ENCODE assay signal across 8 cellular contexts in genomic region chr18:13381907-13382682, GRCh38.
DNase-seq lines count a peak whose midpoint lies in the region; ATAC-seq and TF ChIP-seq lines count a peak whose summit lies in the region.

No MANE protein-coding gene starts in this region.

- WGBS in adipose tissue, 3 donors, result 17 to 34% (median 23%) methylated on average over 20 of the region's 20 CpGs
- WGBS in psoas muscle, 3 donors, result 25 to 33% (median 29%) methylated on average over 20 of the region's 20 CpGs

- H3K4me1 ChIP-seq in psoas muscle, result peaks cover 53% of the 10 kb centered on the region

- no peaks in the 10 kb centered on the region for H3K27me3 ChIP-seq in psoas muscle (ENCODE audit: insufficient read depth in 3 of 3, low read length in 2 of 3)

- no peak for DNase-seq in activated CD4-positive, CD25-positive, alpha-beta regulatory T cell treated with anti-CD3 and anti-CD28 coated beads, Interleukin-2, amount 50 U/mL, for 72 hours
- DNase-seq in MV-4-11 (lab: John Stamatoyannopoulos, UW), result peak; percentile 68
- DNase-seq in cardiac septum (ENCODE audit: low spot score), result peak; percentile 77
- DNase-seq in psoas muscle, result peak; percentile 68 to 79
- no peak for DNase-seq in NCI-H1436 (lab: John Stamatoyannopoulos, UW)

- H3K27ac ChIP-seq in adipose tissue (ENCODE audit: low read depth, low read length) (peak overlapping the region; percentile 80), psoas muscle (peak overlapping the region; percentile 70)

- ATAC-seq in activated CD4-positive, CD25-positive, alpha-beta regulatory T cell treated with anti-CD3 and anti-CD28 coated beads, Interleukin-2, amount 50 U/mL, for 24 hours, result peak; percentile 44 to 45
- ATAC-seq in psoas muscle (peak in 3 of 4 donors; percentile 38 to 69 (median 45)), HG03469 (IDR thresholded peaks at IDR 0.05; ENCODE audit: unreplicated experiment) (no peak)

- no peaks in the 10 kb centered on the region for H3K36me3 ChIP-seq in psoas muscle (ENCODE audit: insufficient read depth in 1 of 2, low read depth in 1 of 2)

- TF ChIP-seq CTCF in psoas muscle (IDR thresholded peaks at IDR 0.05), result no peak

- intact Hi-C loops in cardiac septum (cut with DNase I), result loop anchor here (2.0 to 5.0 kb wide), 2 partner anchors 45 to 159 kb away; no protein-coding TSS in a partner anchor
- intact Hi-C loops in psoas muscle (cut with DNase I), result no loop called here

- no peaks in the 10 kb centered on the region for H3K9me3 ChIP-seq in psoas muscle

- H3K4me3 ChIP-seq in psoas muscle, result peak overlapping the region; percentile 43

Comparison
In these comparisons a context has a peak if more than half of its experiments do, and no peak if none do; other contexts are left out.
1. DNase-seq: peak in MV-4-11 (single experiment), cardiac septum (single experiment) and psoas muscle (2 of 2); none in activated CD4-positive, CD25-positive, alpha-beta regulatory T cell treated with anti-CD3 and anti-CD28 coated beads, Interleukin-2, amount 50 U/mL, for 72 hours (single experiment) and NCI-H1436 (single experiment).